9 cellular contexts compared by ENCODE assay signal in the genomic region with DNA sequence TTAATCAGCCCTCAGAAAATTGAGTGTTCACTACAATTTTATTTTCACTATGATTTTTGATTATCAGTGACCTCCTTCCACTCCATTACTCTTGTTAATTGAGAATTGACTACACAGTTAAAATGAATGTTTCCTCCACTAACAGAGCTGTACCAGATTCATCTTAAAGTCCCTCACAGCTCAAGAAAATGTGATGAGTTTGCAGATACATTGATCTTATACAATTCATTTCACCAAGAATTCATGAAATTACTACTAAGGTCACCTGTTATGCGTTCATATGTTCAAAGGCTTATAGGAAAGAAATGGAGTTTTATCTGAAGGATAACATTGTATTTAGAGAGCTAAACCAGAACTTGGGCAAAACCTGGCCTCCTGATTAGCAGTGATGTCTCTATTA.
"Had no signal": no experiment of that assay in that cellular context is flagged by ENCODE, and none has a peak within 500 bp of the region (broad histone marks: within the 10 kb centered on the region; RNA-seq: fewer than 3 reads in every experiment).

No MANE protein-coding gene starts in this region.

- FAIRE-seq: H1, H54, HTR-8/SVneo had no signal

- H2AFZ ChIP-seq: GM23338 had no signal

- ATAC-seq: GM23338 had no signal

- H3K27ac ChIP-seq: KMS-11 had no signal

- H3K4me3 ChIP-seq: GM23338 had no signal

- DNase-seq: H9, HCEC 1CT, Karpas-422, KBM-7 had no signal

- H3K9ac ChIP-seq: KMS-11 had no signal

- H3K4me2 ChIP-seq: GM23338, KMS-11 had no signal
